In genomic region chr2:37586663-37587409, GRCh38 we compare ENCODE assay signal across 11 cellular contexts.
A peak's percentile ranks its signal among the peaks of the same experiment; 100 is the strongest.
DNase-seq lines count a peak whose midpoint lies in the region; ATAC-seq, FAIRE-seq and TF ChIP-seq lines count a peak whose summit lies in the region.
"Had no signal": no experiment of that assay in that cellular context is flagged by ENCODE, and none has a peak within 500 bp of the region (broad histone marks: within the 10 kb centered on the region; RNA-seq: fewer than 3 reads in every experiment).

No MANE protein-coding gene starts in this region.

- no peak overlapping the region for H3K4me2 ChIP-seq in hepatocyte

- POLR2A ChIA-PET in activated CD4-positive, alpha-beta T cell treated with anti-CD3 and anti-CD28 coated beads for 36 hours (lab: Charles Lee), result interaction anchor here (0.7 to 1.2 kb wide), 2 partner anchors 37 to 85 kb away, joined by 3 to 5 read pairs; no protein-coding TSS in a partner anchor
- POLR2A ChIA-PET in activated CD8-positive, alpha-beta T cell treated with anti-CD3 and anti-CD28 coated beads, Interleukin-2, amount 10 ng/mL, durations not matched to agents 7 days and 5 days (lab: Charles Lee), result interaction anchor here (0.8 to 1.9 kb wide), 4 partner anchors 13 to 85 kb away, joined by 3 to 10 read pairs (median 6); no protein-coding TSS in a partner anchor

- no peaks in the 10 kb centered on the region for H3K36me3 Mint-ChIP-seq in activated CD4-positive, alpha-beta T cell treated with anti-CD3 and anti-CD28 coated beads for 36 hours (ENCODE audit: low read depth)
- H3K36me3 Mint-ChIP-seq in activated CD8-positive, alpha-beta T cell treated with anti-CD3 and anti-CD28 coated beads, Interleukin-2, amount 10 ng/mL, durations not matched to agents 7 days and 5 days (ENCODE audit: low read depth), result no peaks in the 10 kb centered on the region

- TF ChIP-seq CTCF in hepatocyte (IDR thresholded peaks at IDR 0.05; ENCODE audit: poor library complexity) (no peak), thoracic aorta (IDR thresholded peaks at IDR 0.05) (no peak)

- no peak overlapping the region for H2AFZ ChIP-seq in hepatocyte

- H3K4me3 ChIP-seq in hepatocyte, result no peak overlapping the region
- H3K4me3 ChIP-seq in thoracic aorta, result no peak overlapping the region

- H3K27ac Mint-ChIP-seq in activated CD4-positive, alpha-beta T cell treated with anti-CD3 and anti-CD28 coated beads for 36 hours, result peak overlapping the region; percentile 52
- peak overlapping the region; percentile 83 for H3K27ac Mint-ChIP-seq in activated CD8-positive, alpha-beta T cell treated with anti-CD3 and anti-CD28 coated beads, Interleukin-2, amount 10 ng/mL, durations not matched to agents 7 days and 5 days

- H3K9me3 ChIP-seq in hepatocyte (ENCODE audit: low read depth) (no peaks in the 10 kb centered on the region), thoracic aorta (no peaks in the 10 kb centered on the region)

- WGBS in hepatocyte (ENCODE audit: low lambda C conversion rate, missing lambda C conversion rate), result 71% methylated on average over 3 of the region's 3 CpGs

- H3K36me3 ChIP-seq in hepatocyte (replicated peaks; ENCODE audit: insufficient read depth, low read depth), result no peaks in the 10 kb centered on the region
- H3K36me3 ChIP-seq in thoracic aorta, result no peaks in the 10 kb centered on the region

- no peaks in the 10 kb centered on the region for H3K9me2 ChIP-seq in hepatocyte (replicated peaks; ENCODE audit: insufficient read depth)

- H3K79me2 ChIP-seq in hepatocyte, result no peaks in the 10 kb centered on the region

- FAIRE-seq in GM19239 (lab: Jason Lieb, UNC), result no peak

- H3K27me3 ChIP-seq in hepatocyte (no peaks in the 10 kb centered on the region), thoracic aorta (replicated peaks; ENCODE audit: insufficient read depth) (no peaks in the 10 kb centered on the region)

- H3K27me3 Mint-ChIP-seq in activated CD4-positive, alpha-beta T cell treated with anti-CD3 and anti-CD28 coated beads for 36 hours, result no peaks in the 10 kb centered on the region
- no peaks in the 10 kb centered on the region for H3K27me3 Mint-ChIP-seq in activated CD8-positive, alpha-beta T cell treated with anti-CD3 and anti-CD28 coated beads, Interleukin-2, amount 10 ng/mL, durations not matched to agents 7 days and 5 days (ENCODE audit: low read depth)

- intact Hi-C loops in activated CD4-positive, alpha-beta T cell treated with anti-CD3 and anti-CD28 coated beads for 36 hours (cut with DNase I, micrococcal nuclease), result loop anchor here (1.0 to 5.0 kb wide), 9 partner anchors 14 to 284 kb away; partner anchors contain the start of genes CDC42EP3 (in 2 of the 2) and PRKD3 (in 1 of the 2)

- H3K27ac ChIP-seq in hepatocyte, result peak overlapping the region; percentile 32
- peak overlapping the region; percentile 28 to 58 for H3K27ac ChIP-seq in thoracic aorta
- H3K27ac ChIP-seq: HL-60 had no signal

- H3K4me1 Mint-ChIP-seq in activated CD4-positive, alpha-beta T cell treated with anti-CD3 and anti-CD28 coated beads for 36 hours, result peaks cover 89% of the 10 kb centered on the region
- peaks cover 84% of the 10 kb centered on the region for H3K4me1 Mint-ChIP-seq in activated CD8-positive, alpha-beta T cell treated with anti-CD3 and anti-CD28 coated beads, Interleukin-2, amount 10 ng/mL, durations not matched to agents 7 days and 5 days (ENCODE audit: low read depth)

- no peak for DNase-seq in activated CD4-positive, alpha-beta T cell treated with anti-CD3 and anti-CD28 coated beads for 36 hours
- DNase-seq in activated CD4-positive, alpha-beta T cell treated with anti-CD3 and anti-CD28 coated beads for 1 hour, result no peak
- DNase-seq in activated CD8-positive, alpha-beta T cell treated with anti-CD3 and anti-CD28 coated beads, Interleukin-2, amount 10 ng/mL, durations not matched to agents 7 days and 5 days, result no peak
- DNase-seq in hepatocyte (ENCODE audit: low spot score) (no peak), thoracic aorta (ENCODE audit: low spot score) (no peak), GM19239 (ENCODE audit: insufficient read length, low spot score) (no peak), DMS 273 (lab: John Stamatoyannopoulos, UW; ENCODE audit: unreplicated experiment) (no peak)
- DNase-seq: GOT3, retina had no signal

- H3K4me3 Mint-ChIP-seq in activated CD4-positive, alpha-beta T cell treated with anti-CD3 and anti-CD28 coated beads for 36 hours, result peak overlapping the region; percentile 22
- peak overlapping the region; percentile 48 for H3K4me3 Mint-ChIP-seq in activated CD8-positive, alpha-beta T cell treated with anti-CD3 and anti-CD28 coated beads, Interleukin-2, amount 10 ng/mL, durations not matched to agents 7 days and 5 days

- no peaks in the 10 kb centered on the region for H4K20me1 ChIP-seq in hepatocyte (ENCODE audit: insufficient read depth, poor library complexity, severe bottlenecking)

- no peaks in the 10 kb centered on the region for H3K9me3 Mint-ChIP-seq in activated CD4-positive, alpha-beta T cell treated with anti-CD3 and anti-CD28 coated beads for 36 hours (ENCODE audit: low read depth)
- H3K9me3 Mint-ChIP-seq in activated CD8-positive, alpha-beta T cell treated with anti-CD3 and anti-CD28 coated beads, Interleukin-2, amount 10 ng/mL, durations not matched to agents 7 days and 5 days (ENCODE audit: insufficient read depth), result no peaks in the 10 kb centered on the region

- CTCF ChIA-PET in activated CD4-positive, alpha-beta T cell treated with anti-CD3 and anti-CD28 coated beads for 36 hours (lab: Charles Lee), result interaction anchor here (0.6 to 1.6 kb wide), 9 partner anchors 19 to 290 kb away, joined by 3 to 7 read pairs (median 4); partner anchors contain the start of gene CDC42EP3
- CTCF ChIA-PET in activated CD8-positive, alpha-beta T cell treated with anti-CD3 and anti-CD28 coated beads, Interleukin-2, amount 10 ng/mL, durations not matched to agents 7 days and 5 days (lab: Charles Lee), result interaction anchor here (0.5 to 3.7 kb wide), 13 partner anchors 13 to 305 kb away, joined by 3 to 17 read pairs (median 4); no protein-coding TSS in a partner anchor

- H3K4me1 ChIP-seq in hepatocyte (ENCODE audit: insufficient read depth) (peaks cover 66% of the 10 kb centered on the region), thoracic aorta (ENCODE audit: control insufficient read depth in 1 of 2, low read depth in 2 of 2) (peaks cover 28 to 53% of the 10 kb centered on the region in 2 donors)

- no peak for ATAC-seq in activated CD4-positive, alpha-beta T cell treated with anti-CD3 and anti-CD28 coated beads for 36 hours
- no peak for ATAC-seq in activated CD8-positive, alpha-beta T cell treated with anti-CD3 and anti-CD28 coated beads, Interleukin-2, amount 10 ng/mL, durations not matched to agents 7 days and 5 days
- ATAC-seq in thoracic aorta (ENCODE audit: insufficient number of reproducible peaks, low FRiP score, low read depth), result no peak
- ATAC-seq in HG03378 (IDR thresholded peaks at IDR 0.05; ENCODE audit: unreplicated experiment), result no peak
